9 cellular contexts compared by ENCODE assay signal in the genomic region with DNA sequence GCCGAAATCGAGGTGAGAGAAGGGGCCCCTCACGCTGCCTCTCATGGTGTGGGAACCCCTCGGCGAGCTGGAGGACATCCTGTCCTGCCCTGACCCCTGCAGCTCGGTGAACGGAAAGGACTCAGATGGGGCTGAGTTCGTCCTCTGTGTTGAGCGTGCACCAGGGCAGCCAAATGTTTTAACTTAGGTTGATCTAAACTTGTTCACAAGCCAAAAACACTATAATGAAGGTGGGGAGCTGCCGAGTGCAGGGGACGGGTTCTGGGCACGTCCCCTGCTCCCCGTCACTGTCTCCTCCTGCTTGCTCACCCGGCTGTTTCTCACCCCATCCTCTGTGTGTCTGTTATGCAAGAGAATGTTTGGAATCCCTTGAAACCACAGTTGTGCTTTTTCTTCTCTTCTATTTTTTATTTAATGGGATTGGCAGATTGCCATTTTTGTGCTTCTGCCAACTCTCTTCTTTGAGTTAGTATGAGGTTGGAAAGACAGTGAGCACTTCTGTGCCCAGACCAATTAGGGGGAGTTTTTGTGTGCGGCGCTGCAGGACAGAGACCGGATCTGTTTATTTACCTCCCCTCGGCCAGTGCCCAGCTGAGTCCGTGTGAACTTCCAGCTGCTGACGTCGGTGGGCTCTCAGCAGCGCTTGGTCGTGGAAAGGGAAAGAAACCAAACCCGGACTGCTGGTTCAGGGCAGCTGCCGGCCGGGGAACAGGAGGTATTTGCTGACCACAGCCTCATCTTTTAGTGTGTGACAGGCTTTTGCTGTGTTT.
A peak's percentile ranks its signal among the peaks of the same experiment; 100 is the strongest.
DNase-seq lines count a peak whose midpoint lies in the region; ATAC-seq and TF ChIP-seq lines count a peak whose summit lies in the region.
"Had no signal": no experiment of that assay in that cellular context is flagged by ENCODE, and none has a peak within 500 bp of the region (broad histone marks: within the 10 kb centered on the region; RNA-seq: fewer than 3 reads in every experiment).

No MANE protein-coding gene starts in this region.

- ATAC-seq in omental fat pad (ENCODE audit: low FRiP score), result peak; percentile 49

- H3K4me2 ChIP-seq in fibroblast of lung (ENCODE audit: extremely low read depth, insufficient read depth, low read length), result peak overlapping the region; percentile 78

- peaks cover 1% of the 10 kb centered on the region for H3K36me3 ChIP-seq in fibroblast of lung (ENCODE audit: control insufficient read depth, insufficient read depth, low read length)

- TF ChIP-seq CTCF in fibroblast of lung (conservative IDR thresholded peaks at IDR 0.05 in 1 of 2, IDR thresholded peaks at IDR 0.05 in 1 of 2; ENCODE audit: low read depth in 1 of 2, low read length in 2 of 2) (no peak), omental fat pad (IDR thresholded peaks at IDR 0.05) (no peak)

- no peaks in the 10 kb centered on the region for H4K20me1 ChIP-seq in fibroblast of lung (ENCODE audit: control insufficient read depth, extremely low read depth, insufficient read depth, low read length)

- peak overlapping the region; percentile 18 for H3K9ac ChIP-seq in fibroblast of lung (ENCODE audit: insufficient read depth, low read length)

- H3K9me3 ChIP-seq in fibroblast of lung (ENCODE audit: control insufficient read depth, insufficient read depth, low read depth, low read length), result no peaks in the 10 kb centered on the region

- no peaks in the 10 kb centered on the region for H3K79me2 ChIP-seq in fibroblast of lung (ENCODE audit: control insufficient read depth, insufficient read depth, low read length)

- peak overlapping the region; percentile 67 for H3K27ac ChIP-seq in fibroblast of lung (ENCODE audit: insufficient read depth, low read length)
- H3K27ac ChIP-seq: 22Rv1 had no signal

- no peaks in the 10 kb centered on the region for H3K27me3 ChIP-seq in fibroblast of lung (ENCODE audit: control insufficient read depth, insufficient read depth, low read length)

- peaks cover 7% of the 10 kb centered on the region for H3K4me1 ChIP-seq in fibroblast of lung (ENCODE audit: control insufficient read depth, extremely low read depth, insufficient read depth, low read length)

- H2AFZ ChIP-seq in fibroblast of lung (ENCODE audit: low read length), result no peak overlapping the region

- DNase-seq in NCI-H1417 (lab: John Stamatoyannopoulos, UW), result peak; percentile 40 to 81 (median 44)
- no peak for DNase-seq in NCI-H1417 treated with DMSO at 0.1 percent for 48 hours (lab: John Stamatoyannopoulos, UW)
- peak; percentile 18 for DNase-seq in RPMI8226
- DNase-seq in fibroblast of lung (ENCODE audit: low read depth in 2 of 2), result peak; percentile 96 to 97
- DNase-seq in omental fat pad (ENCODE audit: low spot score), result peak; percentile 22
- no peak for DNase-seq in 8988T
- no peak for DNase-seq in SK-N-DZ (ENCODE audit: low spot score)
- no peak for DNase-seq in UCSD-AML1 (lab: John Stamatoyannopoulos, UW; ENCODE audit: unreplicated experiment)

- H3K4me3 ChIP-seq in fibroblast of lung (replicated peaks in 1 of 4; ENCODE audit: control extremely low read depth in 1 of 4, insufficient read depth in 1 of 4, low read depth in 3 of 4, low read length in 4 of 4), result peak overlapping the region; percentile 6 to 48 (median 22)

Comparison
In these comparisons a context has a peak if more than half of its experiments do, and no peak if none do; other contexts are left out.
1. DNase-seq: peak in NCI-H1417 (3 of 3), RPMI8226 (single experiment), fibroblast of lung (2 of 2) and omental fat pad (single experiment); none in NCI-H1417 treated with DMSO at 0.1 percent for 48 hours (single experiment), 8988T (single experiment), SK-N-DZ (single experiment) and UCSD-AML1 (single experiment).